In the genomic region with DNA sequence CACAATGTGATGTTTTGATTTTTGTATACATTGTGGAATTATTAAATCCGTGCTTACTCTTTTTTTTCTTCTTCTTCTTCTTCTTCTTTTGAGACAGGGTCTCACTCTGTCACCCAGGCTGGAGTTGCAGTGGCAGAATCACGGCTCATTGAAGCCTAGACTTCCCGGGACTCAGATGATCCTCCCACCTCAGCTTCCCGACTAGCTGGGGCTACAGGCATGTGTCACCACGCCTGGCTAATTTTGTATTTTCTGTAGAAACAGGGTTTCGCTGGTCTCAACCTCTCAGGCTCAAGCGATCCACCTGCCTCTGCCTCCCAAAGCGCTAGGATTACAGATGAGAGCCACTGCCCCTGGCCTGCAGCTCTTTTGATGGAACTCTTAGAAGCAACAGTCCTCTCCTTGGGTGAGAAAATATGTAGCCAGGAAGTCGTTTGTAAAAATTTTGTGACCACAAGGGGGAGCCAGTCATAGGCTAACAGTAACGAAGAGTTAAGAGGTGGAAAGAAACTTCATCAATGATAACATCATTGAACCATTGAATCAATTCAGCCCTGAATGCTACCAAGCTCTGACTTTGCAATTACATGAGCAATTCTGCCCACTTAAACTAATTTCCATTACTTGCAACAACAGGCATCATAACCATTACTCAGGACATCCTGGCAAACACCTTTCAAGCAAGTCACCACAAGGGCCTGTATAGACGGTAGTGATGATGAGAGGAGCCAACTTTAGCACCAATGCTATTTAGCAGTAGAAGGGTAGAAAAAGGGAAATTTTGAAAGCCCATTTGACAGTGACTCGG, we compare ENCODE assay signal across 8 cellular contexts. TPM values are rescaled to one million over a fixed set of nuclear protein-coding genes. Genes with fewer than 3 reads are reported as not detected.
DNase-seq lines count a peak whose midpoint lies in the region; ATAC-seq, FAIRE-seq and TF ChIP-seq lines count a peak whose summit lies in the region.

No MANE protein-coding gene starts in this region.

- H3K4me1 Mint-ChIP-seq in neural progenitor cell: peaks cover 22% of the 10 kb centered on the region

- FAIRE-seq in urothelium cell line (lab: Jason Lieb, UNC): no peak

- BruUV-seq in OCI-LY7 (replicated peaks; lab: Mats Ljungman, UMichigan): no TSS peak

- H3F3A ChIP-seq in neural progenitor cell (ENCODE audit: low read depth): no peaks in the 10 kb centered on the region

- CTCF ChIA-PET in OCI-LY7 (lab: Charles Lee; ENCODE audit: unreplicated experiment): interaction anchor here (0.6 to 1.5 kb wide), 4 partner anchors 22 to 95 kb away, joined by 3 to 6 read pairs (median 3); no protein-coding TSS in a partner anchor

- H3K79me2 ChIP-seq in OCI-LY7 (ENCODE audit: insufficient read depth, low read depth, low read length) (no peaks in the 10 kb centered on the region), neural progenitor cell (ENCODE audit: low read depth) (no peaks in the 10 kb centered on the region)

- TF ChIP-seq CTCF in OCI-LY7 (conservative IDR thresholded peaks at IDR 0.05; ENCODE audit: low read length) (peak; percentile 91), fibroblast of mammary gland (conservative IDR thresholded peaks at IDR 0.05; ENCODE audit: control insufficient read depth, insufficient read depth, low read depth, low read length) (peak; percentile 69), neural progenitor cell (IDR thresholded peaks at IDR 0.05) (peak; percentile 83)

- H3K9me3 ChIP-seq in OCI-LY7 (ENCODE audit: low read length) (no peaks in the 10 kb centered on the region), neural progenitor cell (ENCODE audit: low read depth) (no peaks in the 10 kb centered on the region)

- H3K27ac ChIP-seq in OCI-LY7 (ENCODE audit: low read depth, low read length, poor library complexity, severe bottlenecking) (no peak overlapping the region), neural progenitor cell (no peak overlapping the region)

- ATAC-seq in HG03045 (IDR thresholded peaks at IDR 0.05; ENCODE audit: unreplicated experiment): peak; percentile 57

- H3K4me2 ChIP-seq in OCI-LY7 (ENCODE audit: low read length) (peak overlapping the region; percentile 16; the same call in 1 of the 2 replicates), neural progenitor cell (no peak overlapping the region)

- peak overlapping the region; percentile 92 for H2AFZ ChIP-seq in OCI-LY7 (ENCODE audit: low read length)
- no peak overlapping the region for H2AFZ ChIP-seq in neural progenitor cell (replicated peaks)

- H3K9me2 ChIP-seq in OCI-LY7 (ENCODE audit: insufficient read depth, low read length): no peaks in the 10 kb centered on the region

- intact Hi-C loops in OCI-LY7 (cut with micrococcal nuclease; ENCODE audit: unreplicated experiment): loop anchor here (1.0 to 10.0 kb wide), 3 partner anchors 24 to 310 kb away; a partner anchor contains a TSS

- no peaks in the 10 kb centered on the region for H3K27me3 ChIP-seq in neural progenitor cell

- H3K27ac Mint-ChIP-seq in neural progenitor cell: peak overlapping the region; percentile 78

- DNase-seq in NOMO-1 (lab: John Stamatoyannopoulos, UW; ENCODE audit: unreplicated experiment in 2 of 2) (peak; percentile 8 to 72), NOMO-1 treated with dmso at 0.1 percent for 144 hours (lab: John Stamatoyannopoulos, UW; ENCODE audit: unreplicated experiment) (no peak), OCI-LY7 (ENCODE audit: low spot score) (peak; percentile 82), fibroblast of mammary gland (ENCODE audit: low read depth) (peak; percentile 77), neural progenitor cell (ENCODE audit: low spot score) (peak; percentile 79), urothelium cell line (ENCODE audit: low spot score) (peak; percentile 44)
- DNase-seq in activated T-cell treated with anti-CD3 and anti-CD28 coated beads, Interleukin-2, amount 50 U/mL, for 1 hour: peak; percentile 42

- H3K9ac ChIP-seq in neural progenitor cell: no peak overlapping the region

- H3K4me3 ChIP-seq in OCI-LY7 (ENCODE audit: low read depth, low read length, poor library complexity, severe bottlenecking) (no peak overlapping the region), fibroblast of mammary gland (ENCODE audit: control insufficient read depth, low read depth, low read length) (no peak overlapping the region), neural progenitor cell (no peak overlapping the region)

- H3K36me3 Mint-ChIP-seq in neural progenitor cell: no peaks in the 10 kb centered on the region

- H3K36me3 ChIP-seq in OCI-LY7 (ENCODE audit: insufficient read depth, low read length) (no peaks in the 10 kb centered on the region), neural progenitor cell (no peaks in the 10 kb centered on the region)

- POLR2A ChIA-PET in OCI-LY7 (lab: Charles Lee): interaction anchor here (1.2 to 1.6 kb wide), 2 partner anchors 63 to 92 kb away, joined by 3 to 4 read pairs; no protein-coding TSS in a partner anchor

- no peaks in the 10 kb centered on the region for H3K9me3 Mint-ChIP-seq in neural progenitor cell

- H3K4me1 ChIP-seq in OCI-LY7 (ENCODE audit: insufficient read depth, low read length, poor library complexity, severe bottlenecking): peaks cover 10% of the 10 kb centered on the region
- H3K4me1 ChIP-seq in neural progenitor cell: no peaks in the 10 kb centered on the region

- H4K20me1 ChIP-seq in OCI-LY7 (ENCODE audit: insufficient read depth, low read length) (no peaks in the 10 kb centered on the region), neural progenitor cell (ENCODE audit: low read depth) (no peaks in the 10 kb centered on the region)

- peaks cover 6% of the 10 kb centered on the region for H3K27me3 Mint-ChIP-seq in neural progenitor cell (ENCODE audit: insufficient read depth, low read depth)

- H3K4me3 Mint-ChIP-seq in neural progenitor cell: no peak overlapping the region

RNA-seq across cellular contexts. Expression of a gene that starts 16.7 kb away (rescaled TPM):
- 13.2 and 16.0 TPM in 2 replicates for total RNA-seq in OCI-LY7 (2014; rRNA removed; shearing (Covaris generic))
- total RNA-seq in OCI-LY7 (2022) (19.0 TPM in 2 replicates), neural progenitor cell (ENCODE audit: low replicate concordance) (11.4 and 11.8 TPM in 2 replicates)
